In genomic region chr2:240964221-240964853, GRCh38 we compare ENCODE assay signal across 2 cellular contexts.
TF ChIP-seq lines count a peak whose summit lies in the region.

No MANE protein-coding gene starts in this region.

TF ChIP-seq in HepG2, 621 proteins besides CTCF, POLR2A, EP300 and RAD21:
- TF ChIP-seq, protein P1, sequence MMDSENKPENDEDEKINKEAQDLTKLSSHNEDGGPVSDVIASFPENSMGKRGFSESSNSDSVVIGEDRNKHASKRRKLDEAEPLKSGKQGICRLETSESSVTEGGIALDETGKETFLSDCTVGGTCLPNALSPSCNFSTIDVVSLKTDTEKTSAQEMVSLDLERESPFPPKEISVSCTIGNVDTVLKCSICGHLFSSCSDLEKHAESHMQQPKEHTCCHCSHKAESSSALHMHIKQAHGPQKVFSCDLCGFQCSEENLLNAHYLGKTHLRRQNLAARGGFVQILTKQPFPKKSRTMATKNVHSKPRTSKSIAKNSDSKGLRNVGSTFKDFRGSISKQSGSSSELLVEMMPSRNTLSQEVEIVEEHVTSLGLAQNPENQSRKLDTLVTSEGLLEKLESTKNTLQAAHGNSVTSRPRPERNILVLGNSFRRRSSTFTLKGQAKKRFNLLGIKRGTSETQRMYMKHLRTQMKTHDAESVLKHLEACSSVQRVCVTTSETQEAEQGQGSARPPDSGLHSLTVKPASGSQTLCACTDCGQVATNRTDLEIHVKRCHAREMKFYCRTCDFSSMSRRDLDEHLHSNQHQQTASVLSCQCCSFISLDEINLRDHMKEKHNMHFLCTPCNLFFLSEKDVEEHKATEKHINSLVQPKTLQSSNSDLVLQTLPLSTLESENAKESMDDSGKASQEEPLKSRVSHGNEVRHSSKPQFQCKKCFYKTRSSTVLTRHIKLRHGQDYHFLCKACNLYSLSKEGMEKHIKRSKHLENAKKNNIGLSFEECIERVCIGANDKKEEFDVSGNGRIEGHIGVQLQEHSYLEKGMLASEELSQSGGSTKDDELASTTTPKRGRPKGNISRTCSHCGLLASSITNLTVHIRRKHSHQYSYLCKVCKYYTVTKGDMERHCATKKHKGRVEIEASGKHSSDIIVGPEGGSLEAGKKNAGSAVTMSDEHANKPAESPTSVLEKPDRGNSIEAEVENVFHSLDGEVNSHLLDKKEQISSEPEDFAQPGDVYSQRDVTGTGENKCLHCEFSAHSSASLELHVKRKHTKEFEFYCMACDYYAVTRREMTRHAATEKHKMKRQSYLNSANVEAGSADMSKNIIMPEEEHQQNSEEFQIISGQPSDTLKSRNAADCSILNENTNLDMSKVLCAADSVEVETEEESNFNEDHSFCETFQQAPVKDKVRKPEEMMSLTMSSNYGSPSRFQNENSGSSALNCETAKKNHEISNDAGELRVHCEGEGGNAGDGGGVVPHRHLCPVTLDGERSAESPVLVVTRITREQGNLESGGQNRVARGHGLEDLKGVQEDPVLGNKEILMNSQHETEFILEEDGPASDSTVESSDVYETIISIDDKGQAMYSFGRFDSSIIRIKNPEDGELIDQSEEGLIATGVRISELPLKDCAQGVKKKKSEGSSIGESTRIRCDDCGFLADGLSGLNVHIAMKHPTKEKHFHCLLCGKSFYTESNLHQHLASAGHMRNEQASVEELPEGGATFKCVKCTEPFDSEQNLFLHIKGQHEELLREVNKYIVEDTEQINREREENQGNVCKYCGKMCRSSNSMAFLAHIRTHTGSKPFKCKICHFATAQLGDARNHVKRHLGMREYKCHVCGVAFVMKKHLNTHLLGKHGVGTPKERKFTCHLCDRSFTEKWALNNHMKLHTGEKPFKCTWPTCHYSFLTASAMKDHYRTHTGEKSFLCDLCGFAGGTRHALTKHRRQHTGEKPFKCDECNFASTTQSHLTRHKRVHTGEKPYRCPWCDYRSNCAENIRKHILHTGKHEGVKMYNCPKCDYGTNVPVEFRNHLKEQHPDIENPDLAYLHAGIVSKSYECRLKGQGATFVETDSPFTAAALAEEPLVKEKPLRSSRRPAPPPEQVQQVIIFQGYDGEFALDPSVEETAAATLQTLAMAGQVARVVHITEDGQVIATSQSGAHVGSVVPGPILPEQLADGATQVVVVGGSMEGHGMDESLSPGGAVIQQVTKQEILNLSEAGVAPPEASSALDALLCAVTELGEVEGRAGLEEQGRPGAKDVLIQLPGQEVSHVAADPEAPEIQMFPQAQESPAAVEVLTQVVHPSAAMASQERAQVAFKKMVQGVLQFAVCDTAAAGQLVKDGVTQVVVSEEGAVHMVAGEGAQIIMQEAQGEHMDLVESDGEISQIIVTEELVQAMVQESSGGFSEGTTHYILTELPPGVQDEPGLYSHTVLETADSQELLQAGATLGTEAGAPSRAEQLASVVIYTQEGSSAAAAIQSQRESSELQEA (CRISPR knock-in tag; IDR thresholded peaks at IDR 0.05; ENCODE audit: not compliant biosample characterization), result peak; percentile 4
- TF ChIP-seq KLF13 (CRISPR knock-in tag; IDR thresholded peaks at IDR 0.05), result no peak
- TF ChIP-seq, protein P2, sequence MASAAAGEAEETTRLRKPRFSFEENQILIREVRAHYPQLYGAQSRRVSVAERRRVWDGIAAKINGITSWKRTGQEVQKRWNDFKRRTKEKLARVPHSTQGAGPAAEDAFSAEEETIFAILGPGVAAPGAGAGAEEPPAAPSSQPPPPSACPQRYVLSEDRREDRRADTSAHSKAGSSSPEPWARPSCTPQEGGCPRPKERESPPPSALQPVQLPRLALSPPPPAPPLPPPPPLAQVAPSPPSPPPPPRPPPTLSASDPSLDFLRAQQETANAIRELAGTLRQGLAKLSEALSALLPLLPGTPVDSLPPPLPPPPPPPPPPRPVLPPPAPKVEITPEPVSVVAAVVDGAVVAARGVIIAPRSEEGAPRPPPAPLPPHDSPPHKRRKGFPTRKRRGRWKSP (CRISPR knock-in tag; IDR thresholded peaks at IDR 0.05), result no peak
- TF ChIP-seq JUND (CRISPR knock-in tag; IDR thresholded peaks at IDR 0.05), result no peak
- TF ChIP-seq TBX2 (CRISPR knock-in tag; IDR thresholded peaks at IDR 0.05; ENCODE audit: borderline replicate concordance), result no peak
- 0 out of 2 replicates have a peak, but pooled peaks have one; percentile 8 for TF ChIP-seq RBFOX2 (IDR thresholded peaks at IDR 0.05; ENCODE audit: low read depth, low read length)
- no peak for TF ChIP-seq REL (CRISPR knock-in tag; conservative IDR thresholded peaks at IDR 0.05)
- no peak for TF ChIP-seq AKAP8 (CRISPR knock-in tag; IDR thresholded peaks at IDR 0.05)
- TF ChIP-seq DR1 (CRISPR knock-in tag; IDR thresholded peaks at IDR 0.05), result 0 out of 2 replicates have a peak, but pooled peaks have one; percentile 18
- no peak for TF ChIP-seq SRY (CRISPR knock-in tag; IDR thresholded peaks at IDR 0.05)

TF ChIP-seq in HEK293T, 16 proteins besides CTCF, POLR2A, EP300 and RAD21:
- TF ChIP-seq SUZ12 (IDR thresholded peaks at IDR 0.05) (no peak), ZNF384 (IDR thresholded peaks at IDR 0.05) (no peak), TARDBP (IDR thresholded peaks at IDR 0.05) (no peak), FOXM1 (IDR thresholded peaks at IDR 0.05; ENCODE audit: borderline replicate concordance) (no peak), ELF4 (IDR thresholded peaks at IDR 0.05) (no peak), L3MBTL2 (conservative IDR thresholded peaks at IDR 0.05) (no peak), NFRKB (IDR thresholded peaks at IDR 0.05) (no peak), CTBP1 (IDR thresholded peaks at IDR 0.05; ENCODE audit: borderline replicate concordance) (no peak), LEF1 (IDR thresholded peaks at IDR 0.05; ENCODE audit: borderline replicate concordance) (no peak)
- TF ChIP-seq, protein P3, sequence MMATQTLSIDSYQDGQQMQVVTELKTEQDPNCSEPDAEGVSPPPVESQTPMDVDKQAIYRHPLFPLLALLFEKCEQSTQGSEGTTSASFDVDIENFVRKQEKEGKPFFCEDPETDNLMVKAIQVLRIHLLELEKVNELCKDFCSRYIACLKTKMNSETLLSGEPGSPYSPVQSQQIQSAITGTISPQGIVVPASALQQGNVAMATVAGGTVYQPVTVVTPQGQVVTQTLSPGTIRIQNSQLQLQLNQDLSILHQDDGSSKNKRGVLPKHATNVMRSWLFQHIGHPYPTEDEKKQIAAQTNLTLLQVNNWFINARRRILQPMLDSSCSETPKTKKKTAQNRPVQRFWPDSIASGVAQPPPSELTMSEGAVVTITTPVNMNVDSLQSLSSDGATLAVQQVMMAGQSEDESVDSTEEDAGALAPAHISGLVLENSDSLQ (IDR thresholded peaks at IDR 0.05), result no peak
